ENCODE assay signal across 23 cellular contexts in the genomic region with DNA sequence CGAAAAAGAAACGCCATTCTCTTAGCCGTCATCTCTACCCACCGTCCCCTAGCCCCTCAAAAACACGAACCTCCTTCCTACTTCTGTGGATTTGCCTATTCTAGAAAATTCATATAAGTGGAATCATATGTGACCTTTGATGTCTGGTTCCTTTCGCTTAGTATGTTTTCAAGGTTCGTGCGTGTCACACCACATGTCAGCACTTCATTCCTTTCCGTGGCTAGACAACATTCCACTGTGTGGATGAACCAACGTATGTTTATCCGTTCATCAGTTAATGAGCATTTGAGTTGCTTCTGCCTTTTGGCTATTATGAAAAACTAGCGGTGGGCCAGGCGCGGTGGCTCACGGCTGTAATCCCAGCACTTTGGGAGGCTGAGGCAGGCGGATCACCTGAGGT. TPM values are rescaled to one million over a fixed set of nuclear protein-coding genes. Genes with fewer than 3 reads are reported as not detected.
DNase-seq lines count a peak whose midpoint lies in the region; ATAC-seq and TF ChIP-seq lines count a peak whose summit lies in the region.
"Had no signal": no experiment of that assay in that cellular context is flagged by ENCODE, and none has a peak within 500 bp of the region (broad histone marks: within the 10 kb centered on the region; RNA-seq: fewer than 3 reads in every experiment).

No MANE protein-coding gene starts in this region.

- no peak overlapping the region for H3K4me2 ChIP-seq in osteoblast (ENCODE audit: insufficient read depth, low read length)
- H3K4me2 ChIP-seq: SK-N-SH had no signal

- H3K9me3 ChIP-seq in osteoblast (ENCODE audit: low read depth, low read length) (no peaks in the 10 kb centered on the region), MG63 (no peaks in the 10 kb centered on the region)
- no peaks in the 10 kb centered on the region for H3K9me3 ChIP-seq in CD4-positive, alpha-beta T cell (ENCODE audit: control insufficient read depth, low read length)
- H3K9me3 ChIP-seq: SK-N-SH had no signal

- no peak overlapping the region for H3K4me3 ChIP-seq in AG10803 (ENCODE audit: low read length)
- H3K4me3 ChIP-seq in osteoblast (ENCODE audit: insufficient read depth, low read length), result no peak overlapping the region
- H3K4me3 ChIP-seq in MG63, result no peak overlapping the region

- H3K27ac ChIP-seq in osteoblast (ENCODE audit: low read depth, low read length), result no peak overlapping the region
- no peak overlapping the region for H3K27ac ChIP-seq in CD4-positive, alpha-beta T cell (ENCODE audit: low read depth, low read length)
- H3K27ac ChIP-seq: HL-60 had no signal

- peak; percentile 71 for DNase-seq in AG10803 (ENCODE audit: low read depth)
- peak; percentile 22 for DNase-seq in GM04504 (ENCODE audit: low read depth)
- peak; percentile 45 for DNase-seq in fibroblast of gingiva (ENCODE audit: low read depth)
- peak; percentile 30 for DNase-seq in osteoblast (ENCODE audit: insufficient read length, low spot score, missing footprints)
- DNase-seq in MG63, result no peak
- no peak for DNase-seq in superior temporal gyrus (ENCODE audit: extremely low spot score)
- DNase-seq in CD4-positive, alpha-beta T cell, result no peak
- DNase-seq: DMS53, EL, GDM1, Karpas-422, NCI-H1092 treated with DMSO at 0.1 percent for 48 hours, NCI-H1436, NCI-H187, NCI-H2107, NCI-H446, NCI-H524 treated with DMSO at 0.1 percent for 48 hours, NCI-H774, SK-N-SH, SW 1271 had no signal

- H3K4me1 Mint-ChIP-seq in CD4-positive, alpha-beta T cell (ENCODE audit: low read depth), result no peaks in the 10 kb centered on the region

- no peak overlapping the region for H3K4me3 Mint-ChIP-seq in CD4-positive, alpha-beta T cell

- ATAC-seq in CD4-positive, alpha-beta T cell (ENCODE audit: poor library complexity), result no peak
- ATAC-seq: HCT116 had no signal

- intact Hi-C loops in CD4-positive, alpha-beta T cell (cut with DNase I, micrococcal nuclease), result loop anchor here in 1 of 2 experiments (2.0 kb wide), 1 partner anchor 65 kb away; no protein-coding TSS in a partner anchor

- POLR2A ChIA-PET in CD4-positive, alpha-beta T cell (lab: Charles Lee), result no interaction called here

- no peaks in the 10 kb centered on the region for H4K20me1 ChIP-seq in osteoblast (ENCODE audit: insufficient read depth, low read length)

- no peak overlapping the region for H2AFZ ChIP-seq in osteoblast (ENCODE audit: low read length)

- CTCF ChIA-PET in CD4-positive, alpha-beta T cell (lab: Charles Lee), result no interaction called here

- H3K36me3 ChIP-seq in osteoblast (ENCODE audit: insufficient read depth, low read length) (no peaks in the 10 kb centered on the region), MG63 (no peaks in the 10 kb centered on the region)

- no peaks in the 10 kb centered on the region for H3K79me2 ChIP-seq in osteoblast (ENCODE audit: insufficient read depth, low read length)

- no peak overlapping the region for H3K27ac Mint-ChIP-seq in CD4-positive, alpha-beta T cell

- no peak for TF ChIP-seq CTCF in AG10803 (conservative IDR thresholded peaks at IDR 0.05; ENCODE audit: low read length)
- no peak for TF ChIP-seq CTCF in osteoblast (IDR thresholded peaks at IDR 0.05; ENCODE audit: extremely low read depth, low read depth, low read length)
- TF ChIP-seq CTCF in CD4-positive, alpha-beta T cell (IDR thresholded peaks at IDR 0.05), result no peak

- H3K36me3 Mint-ChIP-seq in CD4-positive, alpha-beta T cell (ENCODE audit: low read depth), result no peaks in the 10 kb centered on the region

- peaks cover 55% of the 10 kb centered on the region for H3K27me3 Mint-ChIP-seq in CD4-positive, alpha-beta T cell

- H3K4me1 ChIP-seq in osteoblast (ENCODE audit: insufficient read depth, low read length), result no peaks in the 10 kb centered on the region

- no peaks in the 10 kb centered on the region for H3K9me3 Mint-ChIP-seq in CD4-positive, alpha-beta T cell

- H3K27me3 ChIP-seq in osteoblast (ENCODE audit: insufficient read depth, low read length) (peaks cover 27% of the 10 kb centered on the region), MG63 (peaks cover 5% of the 10 kb centered on the region; the same call in 1 of the 2 replicates)
- H3K27me3 ChIP-seq in CD4-positive, alpha-beta T cell (ENCODE audit: control insufficient read depth, insufficient read depth, low read length), result peaks cover 22% of the 10 kb centered on the region

RNA-seq across cellular contexts. Expression of a gene that starts 14.0 kb away (rescaled TPM):
- 49.2 and 55.0 TPM in 2 replicates for total RNA-seq in osteoblast
- 76.0 and 81.1 TPM in 2 replicates for total RNA-seq in MG63 (2014; rRNA removed; shearing (Covaris generic); ENCODE audit: low replicate concordance)
- 100 to 1,000 TPM; 123 to 136 TPM for total RNA-seq in CD4-positive, alpha-beta T cell

RNA-seq across cellular contexts. Expression of a gene that starts 17.6 kb away (rescaled TPM):
- 0.29 TPM in 1 of 2 replicates, not detected in the other for total RNA-seq in osteoblast
- 1.7 TPM in 1 of 2 replicates, not detected in the other for total RNA-seq in MG63 (2014; rRNA removed; shearing (Covaris generic); ENCODE audit: low replicate concordance)
- not detected for total RNA-seq in CD4-positive, alpha-beta T cell

RNA-seq across cellular contexts. Expression of a gene that starts 26.1 kb away (rescaled TPM):
- not detected in 2 replicates for total RNA-seq in osteoblast
- not detected in 2 replicates for total RNA-seq in MG63 (2014; rRNA removed; shearing (Covaris generic); ENCODE audit: low replicate concordance)
- total RNA-seq in CD4-positive, alpha-beta T cell, result not detected
- total RNA-seq: H4 had no signal

RNA-seq across cellular contexts. Expression of a gene that starts 35.0 kb away (rescaled TPM):
- total RNA-seq in osteoblast, result 0.59 and 0.72 TPM in 2 replicates
- total RNA-seq in MG63 (2014; rRNA removed; shearing (Covaris generic); ENCODE audit: low replicate concordance), result 2.7 TPM in 1 of 2 replicates, not detected in the other
- not detected for total RNA-seq in CD4-positive, alpha-beta T cell

RNA-seq across cellular contexts. Expression of a gene that starts 48.7 kb away (rescaled TPM):
- total RNA-seq in osteoblast, result not detected in 2 replicates
- total RNA-seq in MG63 (2014; rRNA removed; shearing (Covaris generic); ENCODE audit: low replicate concordance), result not detected in 2 replicates
- total RNA-seq in CD4-positive, alpha-beta T cell, result under 1 TPM; 0.41 to 0.56 TPM
- total RNA-seq: H4 had no signal

Comparison
In these comparisons a context has a peak if more than half of its experiments do, and no peak if none do; other contexts are left out.
1. DNase-seq: peak in AG10803 (single experiment), GM04504 (single experiment), fibroblast of gingiva (single experiment) and osteoblast (single experiment); none in MG63 (single experiment), superior temporal gyrus (single experiment) and CD4-positive, alpha-beta T cell (0 of 10).